35 cellular contexts compared by ENCODE assay signal in the genomic region with DNA sequence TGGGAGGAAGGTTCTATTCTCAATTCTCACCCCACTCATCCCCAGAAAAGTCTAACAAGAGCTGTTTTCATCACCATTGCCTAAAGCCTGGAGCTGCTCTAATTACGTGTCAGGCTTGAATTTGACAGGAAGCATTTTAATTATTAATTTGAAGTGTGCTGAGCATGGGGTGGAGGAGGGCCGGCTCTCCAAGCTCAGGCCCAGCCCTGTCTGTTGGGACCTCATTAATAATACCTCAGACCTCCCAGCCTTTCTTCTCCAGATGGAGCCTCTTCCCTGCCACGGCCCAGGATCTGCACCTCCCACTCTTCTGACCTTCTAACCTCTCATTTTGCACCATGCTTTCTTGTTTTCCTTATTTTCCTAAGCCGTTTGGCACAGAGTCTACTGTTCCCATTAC. TPM values are rescaled to one million over a fixed set of nuclear protein-coding genes. Genes with fewer than 3 reads are reported as not detected.
"Had no signal": no experiment of that assay in that cellular context is flagged by ENCODE, and none has a peak within 500 bp of the region (broad histone marks: within the 10 kb centered on the region; RNA-seq: fewer than 3 reads in every experiment).

No MANE protein-coding gene starts in this region.

- H3K27ac ChIP-seq: brain microvascular endothelial cell, Peyer's patch, VCaP had no signal

- H3K27me3 ChIP-seq: brain microvascular endothelial cell, Peyer's patch had no signal

- DNase-seq: activated B cell treated with CpG ODN at 0.5 μM for 24 hours; activated CD4-positive, alpha-beta memory T cell treated with anti-CD3 and anti-CD28 coated beads, Interleukin-2, amount 10 ng/mL, durations not matched to agents 7 days and 5 days; activated CD4-positive, alpha-beta T cell treated with anti-CD3 and anti-CD28 coated beads for 1 hour; activated CD4-positive, alpha-beta T cell treated with anti-CD3 and anti-CD28 coated beads for 48 hours; activated CD8-positive, alpha-beta memory T cell treated with anti-CD3 and anti-CD28 coated beads for 24 hours; activated CD8-positive, alpha-beta memory T cell treated with anti-CD3 and anti-CD28 coated beads, Interleukin-2, amount 10 ng/mL, durations not matched to agents 7 days and 5 days; activated CD8-positive, alpha-beta memory T cell treated with anti-CD3 and anti-CD28 coated beads, Interleukin-2, amount 50 U/mL, for 48 hours; activated effector memory CD4-positive, alpha-beta T cell treated with Interleukin-2 at 50 U/mL for 16 hours; activated naive CD4-positive, alpha-beta T cell treated with anti-CD3 and anti-CD28 coated beads, Interleukin-2, amount 10 ng/mL, durations not matched to agents 7 days and 5 days; activated naive CD8-positive, alpha-beta T cell treated with anti-CD3 and anti-CD28 coated beads, Interleukin-2, amount 50 U/mL, for 24 hours; activated T-cell treated with anti-CD3 and anti-CD28 coated beads, Interleukin-2, amount 50 U/mL, for 48 hours; anterior cingulate cortex; brain microvascular endothelial cell; central memory CD4-positive, alpha-beta T cell; NCI-H1092 treated with DMSO at 0.1 percent for 48 hours; NCI-H146; NCI-H187; NCI-H2029 treated with DMSO at 0.1 percent for 48 hours; NCI-H2107; NCI-H2171; NCI-H226; NCI-H446 treated with DMSO at 0.1 percent for 48 hours; NCI-H524; NCI-H748 treated with DMSO at 0.1 percent for 48 hours; PC-3; Peyer's patch; RPMI8226; SIG-M5; T-helper 1 cell; T-helper 2 cell; T-helper 9 cell had no signal

- H3K27ac Mint-ChIP-seq: activated B cell treated with CpG ODN at 0.5 μM for 24 hours; activated CD4-positive, alpha-beta memory T cell treated with anti-CD3 and anti-CD28 coated beads, Interleukin-2, amount 10 ng/mL, durations not matched to agents 7 days and 5 days; activated CD8-positive, alpha-beta memory T cell treated with anti-CD3 and anti-CD28 coated beads, Interleukin-2, amount 10 ng/mL, durations not matched to agents 7 days and 5 days; activated naive CD4-positive, alpha-beta T cell treated with anti-CD3 and anti-CD28 coated beads, Interleukin-2, amount 10 ng/mL, durations not matched to agents 7 days and 5 days; activated naive CD8-positive, alpha-beta T cell; activated naive CD8-positive, alpha-beta T cell treated with anti-CD3 and anti-CD28 coated beads, Interleukin-2, amount 50 U/mL, for 24 hours had no signal

- H3K4me1 Mint-ChIP-seq: activated B cell treated with CpG ODN at 0.5 μM for 24 hours; activated CD4-positive, alpha-beta memory T cell treated with anti-CD3 and anti-CD28 coated beads, Interleukin-2, amount 10 ng/mL, durations not matched to agents 7 days and 5 days; activated CD8-positive, alpha-beta memory T cell treated with anti-CD3 and anti-CD28 coated beads, Interleukin-2, amount 10 ng/mL, durations not matched to agents 7 days and 5 days; activated naive CD4-positive, alpha-beta T cell treated with anti-CD3 and anti-CD28 coated beads, Interleukin-2, amount 10 ng/mL, durations not matched to agents 7 days and 5 days; activated naive CD8-positive, alpha-beta T cell treated with anti-CD3 and anti-CD28 coated beads, Interleukin-2, amount 50 U/mL, for 24 hours had no signal

- H3K36me3 ChIP-seq: brain microvascular endothelial cell, Peyer's patch had no signal

- H3K4me3 ChIP-seq: K562, Peyer's patch had no signal

- ATAC-seq: activated CD8-positive, alpha-beta memory T cell treated with anti-CD3 and anti-CD28 coated beads, Interleukin-2, amount 10 ng/mL, durations not matched to agents 7 days and 5 days; activated naive CD8-positive, alpha-beta T cell treated with anti-CD3 and anti-CD28 coated beads, Interleukin-2, amount 50 U/mL, for 24 hours; K562; PC-3; SK-N-SH treated with all-trans-retinoic acid at 6 μM for 48 hours had no signal

- H3K4me1 ChIP-seq: Peyer's patch had no signal

- H3K9me3 ChIP-seq: Peyer's patch had no signal

- H3K4me3 Mint-ChIP-seq: activated B cell treated with CpG ODN at 0.5 μM for 24 hours; activated CD4-positive, alpha-beta memory T cell treated with anti-CD3 and anti-CD28 coated beads, Interleukin-2, amount 10 ng/mL, durations not matched to agents 7 days and 5 days; activated CD8-positive, alpha-beta memory T cell treated with anti-CD3 and anti-CD28 coated beads, Interleukin-2, amount 10 ng/mL, durations not matched to agents 7 days and 5 days; activated naive CD4-positive, alpha-beta T cell treated with anti-CD3 and anti-CD28 coated beads, Interleukin-2, amount 10 ng/mL, durations not matched to agents 7 days and 5 days; activated naive CD8-positive, alpha-beta T cell; activated naive CD8-positive, alpha-beta T cell treated with anti-CD3 and anti-CD28 coated beads, Interleukin-2, amount 50 U/mL, for 24 hours had no signal

- H3K36me3 Mint-ChIP-seq: activated CD8-positive, alpha-beta memory T cell treated with anti-CD3 and anti-CD28 coated beads, Interleukin-2, amount 10 ng/mL, durations not matched to agents 7 days and 5 days; activated naive CD4-positive, alpha-beta T cell treated with anti-CD3 and anti-CD28 coated beads, Interleukin-2, amount 10 ng/mL, durations not matched to agents 7 days and 5 days; activated naive CD8-positive, alpha-beta T cell had no signal

- H3K9me3 Mint-ChIP-seq: activated B cell treated with CpG ODN at 0.5 μM for 24 hours; activated CD4-positive, alpha-beta memory T cell treated with anti-CD3 and anti-CD28 coated beads, Interleukin-2, amount 10 ng/mL, durations not matched to agents 7 days and 5 days; activated naive CD4-positive, alpha-beta T cell treated with anti-CD3 and anti-CD28 coated beads, Interleukin-2, amount 10 ng/mL, durations not matched to agents 7 days and 5 days; activated naive CD8-positive, alpha-beta T cell treated with anti-CD3 and anti-CD28 coated beads, Interleukin-2, amount 50 U/mL, for 24 hours had no signal

RNA-seq across cellular contexts. Expression of a gene that starts 30.0 kb away (rescaled TPM):
- total RNA-seq: activated B cell treated with CpG ODN at 0.5 μM for 24 hours; activated CD4-positive, alpha-beta memory T cell treated with anti-CD3 and anti-CD28 coated beads, Interleukin-2, amount 10 ng/mL, durations not matched to agents 7 days and 5 days; activated CD8-positive, alpha-beta memory T cell treated with anti-CD3 and anti-CD28 coated beads, Interleukin-2, amount 10 ng/mL, durations not matched to agents 7 days and 5 days; K562; PC-3 had no signal
- polyA plus RNA-seq: K562 had no signal
